Comparison of ENCODE assay signal across 23 cellular contexts in the genomic region with DNA sequence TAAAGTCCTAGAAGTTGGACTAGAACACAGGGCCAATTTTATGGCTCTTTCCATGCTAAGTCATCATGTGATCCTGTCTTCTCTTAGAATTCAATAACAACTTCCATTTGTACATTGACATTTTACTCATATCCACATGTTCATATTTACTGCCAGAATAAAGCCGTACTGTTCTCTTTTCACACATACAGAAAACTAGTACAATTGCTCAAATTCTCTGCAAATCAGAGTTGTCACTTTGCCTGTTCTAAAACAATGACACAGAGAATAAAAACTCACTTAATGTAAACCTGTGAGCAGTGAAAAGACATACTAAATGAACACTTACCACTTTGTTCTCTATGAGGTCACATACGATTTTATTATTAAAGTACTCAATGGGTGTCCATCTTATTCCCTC. TPM values are rescaled to one million over a fixed set of nuclear protein-coding genes. Genes with fewer than 3 reads are reported as not detected.
"Had no signal": no experiment of that assay in that cellular context is flagged by ENCODE, and none has a peak within 500 bp of the region (broad histone marks: within the 10 kb centered on the region; RNA-seq: fewer than 3 reads in every experiment).

No MANE protein-coding gene starts in this region.

- FAIRE-seq: HepG2, RCC 7860 had no signal

- DNase-seq: IMR-90, Karpas-422, KG1, MG63, NCI-H1092, NCI-H1105 treated with DMSO at 0.1 percent for 48 hours, NCI-H1417 treated with DMSO at 0.1 percent for 48 hours, NCI-H146, NCI-H1694 treated with DMSO at 0.1 percent for 48 hours, NCI-H1930, NCI-H2081, NCI-H2107, NCI-H2227 treated with DMSO at 0.1 percent for 48 hours, NCI-H524, NCI-H526 treated with DMSO at 0.1 percent for 48 hours, NCI-H774, Right ventricle myocardium superior, RPMI8226 had no signal

- H3K27me3 ChIP-seq: MG63 had no signal

- ATAC-seq: HepG2, SK-N-SH treated with all-trans-retinoic acid at 6 μM for 48 hours had no signal

- H3K4me3 ChIP-seq: MG63 had no signal

- H3K9me3 ChIP-seq: MG63 had no signal

RNA-seq across cellular contexts. Expression of gene LDHAL6B, which starts 3.5 kb away (rescaled TPM):
- total RNA-seq: HepG2, HT1080, IMR-90, NCI-H460, Right ventricle myocardium superior had no signal
- polyA plus RNA-seq: HepG2, IMR-90 had no signal
